ENCODE assay signal across 8 cellular contexts in the genomic region with DNA sequence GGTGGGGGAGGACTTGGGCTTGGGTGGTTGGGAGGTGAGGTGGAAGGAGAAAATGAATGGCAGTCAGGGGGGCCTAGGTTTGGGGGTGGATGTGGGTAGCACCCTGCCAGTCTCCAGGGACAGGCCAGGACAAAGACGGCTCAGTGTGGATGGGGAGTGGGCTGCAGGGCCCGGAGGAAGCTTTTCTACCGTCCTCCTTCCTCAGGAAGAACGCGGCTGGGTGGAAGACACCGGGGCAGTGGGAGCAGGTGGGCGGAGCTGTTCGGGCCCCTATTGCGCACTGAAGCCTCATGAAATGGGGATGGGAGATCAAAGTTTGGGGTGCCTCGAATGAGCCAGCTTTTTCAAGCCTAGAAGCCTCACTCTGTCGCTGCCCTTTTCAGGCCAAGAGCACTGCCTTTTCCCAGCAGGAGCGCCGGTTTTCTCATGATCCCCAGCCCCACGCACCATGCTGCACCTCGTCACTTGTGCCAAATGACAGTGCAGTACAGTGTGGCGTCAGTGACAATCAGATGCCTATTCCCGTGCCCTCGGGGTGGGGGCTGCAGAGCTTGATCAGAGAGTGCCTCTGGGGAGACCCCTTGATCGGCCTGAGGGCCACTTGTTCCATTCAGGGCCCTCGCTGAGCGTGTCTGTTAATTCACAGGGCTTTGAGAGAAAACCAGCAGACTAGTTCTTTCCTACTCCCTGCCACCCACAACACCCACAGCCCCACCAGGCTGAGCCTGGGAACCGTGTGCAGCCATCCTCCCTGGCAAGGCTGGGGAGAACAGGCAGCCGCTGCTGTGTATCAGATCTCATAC.
DNase-seq lines count a peak whose midpoint lies in the region.

No MANE protein-coding gene starts in this region.

- H3K36me3 Mint-ChIP-seq in activated naive CD4-positive, alpha-beta T cell treated with anti-CD3 and anti-CD28 coated beads, Interleukin-2, amount 10 ng/mL, durations not matched to agents 7 days and 5 days: peaks cover 53% of the 10 kb centered on the region

- H3K9me3 Mint-ChIP-seq in activated naive CD4-positive, alpha-beta T cell treated with anti-CD3 and anti-CD28 coated beads, Interleukin-2, amount 10 ng/mL, durations not matched to agents 7 days and 5 days: peaks cover 18% of the 10 kb centered on the region

- peak overlapping the region in 19 of 21 experiments; percentile 1 to 100 (median 99) for H3K27ac ChIP-seq in skin epidermis

- H3K4me3 ChIP-seq in iPS-11a (ENCODE audit: low read depth, low read length) (peak overlapping the region; percentile 86), skin epidermis (peak overlapping the region; percentile 64 to 99 (median 95))

- DNase-seq in activated CD4-positive, alpha-beta T cell treated with anti-CD3 and anti-CD28 coated beads for 24 hours (ENCODE audit: low read depth in 2 of 2): peak; percentile 43 to 50
- DNase-seq in activated CD4-positive, alpha-beta T cell treated with anti-CD3 and anti-CD28 coated beads, Interleukin-2, amount 50 U/mL, for 1 hour: no peak
- DNase-seq in activated naive CD4-positive, alpha-beta T cell treated with anti-CD3 and anti-CD28 coated beads, Interleukin-2, amount 10 ng/mL, durations not matched to agents 7 days and 5 days: peak; percentile 51
- DNase-seq in T1000 (lab: John Stamatoyannopoulos, UW): no peak
- no peak for DNase-seq in NCI-H446 treated with DMSO at 0.1 percent for 48 hours (lab: John Stamatoyannopoulos, UW)
- DNase-seq in dedifferentiated amniotic fluid mesenchymal stem cell (ENCODE audit: extremely low spot score): no peak

- H3K4me3 Mint-ChIP-seq in activated naive CD4-positive, alpha-beta T cell treated with anti-CD3 and anti-CD28 coated beads, Interleukin-2, amount 10 ng/mL, durations not matched to agents 7 days and 5 days: peak overlapping the region; percentile 100

- H3K4me1 Mint-ChIP-seq in activated naive CD4-positive, alpha-beta T cell treated with anti-CD3 and anti-CD28 coated beads, Interleukin-2, amount 10 ng/mL, durations not matched to agents 7 days and 5 days: peaks cover 55% of the 10 kb centered on the region

- CTCF ChIA-PET in activated naive CD4-positive, alpha-beta T cell treated with anti-CD3 and anti-CD28 coated beads, Interleukin-2, amount 10 ng/mL, durations not matched to agents 7 days and 5 days (lab: Charles Lee): interaction anchor here (0.9 to 3.9 kb wide), 2 partner anchors 10 to 80 kb away, joined by 4 to 33 read pairs; no protein-coding TSS in a partner anchor

- H3K27ac Mint-ChIP-seq in activated naive CD4-positive, alpha-beta T cell treated with anti-CD3 and anti-CD28 coated beads, Interleukin-2, amount 10 ng/mL, durations not matched to agents 7 days and 5 days: peak overlapping the region; percentile 100

- H3K27me3 Mint-ChIP-seq in activated naive CD4-positive, alpha-beta T cell treated with anti-CD3 and anti-CD28 coated beads, Interleukin-2, amount 10 ng/mL, durations not matched to agents 7 days and 5 days: peaks cover 28% of the 10 kb centered on the region

Comparison
In these comparisons a context has a peak if more than half of its experiments do, and no peak if none do; other contexts are left out.
1. DNase-seq: peak in activated CD4-positive, alpha-beta T cell treated with anti-CD3 and anti-CD28 coated beads for 24 hours (2 of 2) and activated naive CD4-positive, alpha-beta T cell treated with anti-CD3 and anti-CD28 coated beads, Interleukin-2, amount 10 ng/mL, durations not matched to agents 7 days and 5 days (single experiment); none in activated CD4-positive, alpha-beta T cell treated with anti-CD3 and anti-CD28 coated beads, Interleukin-2, amount 50 U/mL, for 1 hour (single experiment), T1000 (single experiment), NCI-H446 treated with DMSO at 0.1 percent for 48 hours (single experiment) and dedifferentiated amniotic fluid mesenchymal stem cell (single experiment).